32 cellular contexts compared by ENCODE assay signal in genomic region chr1:2904191-2904590, GRCh38.
"Had no signal": no experiment of that assay in that cellular context is flagged by ENCODE, and none has a peak within 500 bp of the region (broad histone marks: within the 10 kb centered on the region; RNA-seq: fewer than 3 reads in every experiment).

No MANE protein-coding gene starts in this region.

- ATAC-seq: activated naive CD4-positive, alpha-beta T cell treated with anti-CD3 and anti-CD28 coated beads, Interleukin-2, amount 50 U/mL, for 72 hours; activated naive CD8-positive, alpha-beta T cell treated with anti-CD3 and anti-CD28 coated beads, Interleukin-2, amount 50 U/mL, for 24 hours; activated T-cell treated with anti-CD3 and anti-CD28 coated beads, Interleukin-2, amount 50 U/mL, for 4 hours; activated T-cell treated with anti-CD3 and anti-CD28 coated beads, Interleukin-2, amount 50 U/mL, for 72 hours; activated T-helper 17 cell treated with anti-CD3 and anti-CD28 coated beads, Interleukin-2, amount 50 U/mL, for 72 hours; body of pancreas had no signal

- H3K4me3 ChIP-seq: adrenal gland, ascending aorta, body of pancreas, breast epithelium, cardiac muscle cell had no signal

- H3K4me1 ChIP-seq: adrenal gland, ascending aorta, body of pancreas, breast epithelium had no signal

- H3K27ac ChIP-seq: adrenal gland, ascending aorta, body of pancreas, brain microvascular endothelial cell, breast epithelium, cardiac muscle cell had no signal

- H3K27me3 ChIP-seq: ascending aorta, body of pancreas, brain microvascular endothelial cell, cardiac muscle cell had no signal

- H3K36me3 ChIP-seq: adrenal gland, ascending aorta, brain microvascular endothelial cell, breast epithelium, cardiac muscle cell had no signal

- DNase-seq: activated effector memory CD4-positive, alpha-beta T cell treated with anti-CD3 and anti-CD28 coated beads, Interleukin-2, amount 50 U/mL, for 16 hours; activated effector memory CD4-positive, alpha-beta T cell treated with Interleukin-2 at 50 U/mL for 16 hours; activated gamma-delta T cell; activated gamma-delta T cell treated with Interleukin-2 at 50 U/mL for 16 hours; activated naive CD4-positive, alpha-beta T cell; activated naive CD4-positive, alpha-beta T cell treated with anti-CD3 and anti-CD28 coated beads for 36 hours; activated naive CD4-positive, alpha-beta T cell treated with anti-CD3 and anti-CD28 coated beads, Interleukin-2, amount 10 ng/mL, durations not matched to agents 7 days and 5 days; activated naive CD4-positive, alpha-beta T cell treated with anti-CD3 and anti-CD28 coated beads, Interleukin-2, amount 50 U/mL, for 16 hours; activated naive CD4-positive, alpha-beta T cell treated with Interleukin-2 at 50 U/mL for 16 hours; activated naive CD8-positive, alpha-beta T cell treated with anti-CD3 and anti-CD28 coated beads for 36 hours; activated naive CD8-positive, alpha-beta T cell treated with anti-CD3 and anti-CD28 coated beads, Interleukin-2, amount 10 ng/mL, durations not matched to agents 7 days and 5 days; activated naive CD8-positive, alpha-beta T cell treated with anti-CD3 and anti-CD28 coated beads, Interleukin-2, amount 50 U/mL, for 24 hours; activated T-cell treated with anti-CD3 and anti-CD28 coated beads, Interleukin-2, amount 50 U/mL, for 1 hour; activated T-cell treated with anti-CD3 and anti-CD28 coated beads, Interleukin-2, amount 50 U/mL, for 24 hours; activated T-cell treated with anti-CD3 and anti-CD28 coated beads, Interleukin-2, amount 50 U/mL, for 4 hours; activated T-cell treated with anti-CD3 and anti-CD28 coated beads, Interleukin-2, amount 50 U/mL, for 48 hours; activated T-cell treated with anti-CD3 and anti-CD28 coated beads, Interleukin-2, amount 50 U/mL, for 72 hours; adrenal gland; amniotic stem cell; amygdala; anterior cingulate cortex; aorta; body of pancreas; brain microvascular endothelial cell; caudate nucleus; central memory CD4-positive, alpha-beta T cell; cerebellar nuclear complex had no signal

- H3K9me3 ChIP-seq: adrenal gland, ascending aorta, body of pancreas, breast epithelium had no signal
